Comparison of ENCODE assay signal across 7 cellular contexts in genomic region chr5:64767959-64768357, GRCh38. TPM values are rescaled to one million over a fixed set of nuclear protein-coding genes. Genes with fewer than 3 reads are reported as not detected.
DNase-seq lines count a peak whose midpoint lies in the region; ATAC-seq and TF ChIP-seq lines count a peak whose summit lies in the region.

No MANE protein-coding gene starts in this region.

- H3K9me3 ChIP-seq in PC-3 (ENCODE audit: low read length), result no peaks in the 10 kb centered on the region

- H3F3A ChIP-seq in PC-3 (ENCODE audit: low read length, unreplicated experiment), result peaks cover 3% of the 10 kb centered on the region

- 0 out of 2 replicates have a peak, but pooled peaks cover 5% of the 10 kb centered on the region for H4K20me1 ChIP-seq in PC-3 (ENCODE audit: low read length)

- no peak for DNase-seq in PC-3
- DNase-seq in central memory CD8-positive, alpha-beta T cell (ENCODE audit: low spot score in 2 of 2), result peak; percentile 12 to 13
- DNase-seq in lower leg skin (ENCODE audit: low spot score in 2 of 2), result no peak
- DNase-seq in substantia nigra (lab: John Stamatoyannopoulos, UW), result peak in 13 of 49 donors; percentile 2 to 46 (median 16)

- H3K9me3 Mint-ChIP-seq in central memory CD8-positive, alpha-beta T cell, result no peaks in the 10 kb centered on the region

- H2AFZ ChIP-seq in PC-3 (ENCODE audit: low read length), result peak overlapping the region; percentile 97

- intact Hi-C loops in PC-3 (cut with micrococcal nuclease) (no loop called here), lower leg skin (cut with DNase I; ENCODE audit: low total_unique reads) (no loop called here)

- no peak for TF ChIP-seq CTCF in PC-3 (conservative IDR thresholded peaks at IDR 0.05; ENCODE audit: low read depth, low read length)
- TF ChIP-seq CTCF in lower leg skin (IDR thresholded peaks at IDR 0.05), result no peak

- peak overlapping the region; percentile 94 for H3K4me2 ChIP-seq in PC-3 (ENCODE audit: low read length)

- peaks cover 84% of the 10 kb centered on the region for H3K79me2 ChIP-seq in PC-3 (ENCODE audit: low read length)

- peak overlapping the region; percentile 97 for H3K9ac ChIP-seq in PC-3 (ENCODE audit: low read length)

- ATAC-seq in GM18517 (IDR thresholded peaks at IDR 0.05; ENCODE audit: unreplicated experiment) (peak; percentile 4), HG02623 (IDR thresholded peaks at IDR 0.05; ENCODE audit: unreplicated experiment) (peak; percentile 4), PC-3 (peak; percentile 4), HG03097 (IDR thresholded peaks at IDR 0.05; ENCODE audit: low FRiP score, unreplicated experiment) (no peak)
- no peak for ATAC-seq in central memory CD8-positive, alpha-beta T cell (replicated peaks; ENCODE audit: extremely low read depth, poor library complexity, severe bottlenecking)

- POLR2A ChIA-PET in PC-3 (lab: Charles Lee; ENCODE audit: unreplicated experiment), result no interaction called here

- peak overlapping the region; percentile 98 for H3K27ac Mint-ChIP-seq in central memory CD8-positive, alpha-beta T cell (ENCODE audit: low read depth)

- H3K27me3 ChIP-seq in PC-3 (ENCODE audit: low read length), result no peaks in the 10 kb centered on the region

- TF ChIP-seq POLR2A in lower leg skin (IDR thresholded peaks at IDR 0.05), result no peak

- H3K27ac ChIP-seq in PC-3 (ENCODE audit: low read length) (peak overlapping the region; percentile 79), substantia nigra (ENCODE audit: low read depth, low read length, poor library complexity, severe bottlenecking) (peak overlapping the region; percentile 81)

- peaks cover 52% of the 10 kb centered on the region for H3K4me1 Mint-ChIP-seq in central memory CD8-positive, alpha-beta T cell

- CTCF ChIA-PET in PC-3 (lab: Charles Lee), result no interaction called here

- 0% methylated on average over 10 of the region's 10 CpGs for WGBS in lower leg skin, 2 donors

- 0 out of 2 replicates have a peak, but pooled peaks cover 3% of the 10 kb centered on the region for H3K36me3 ChIP-seq in PC-3 (ENCODE audit: low read depth, low read length)

- H3K9me2 ChIP-seq in PC-3 (replicated peaks; ENCODE audit: low read length), result no peaks in the 10 kb centered on the region

- peaks cover 15% of the 10 kb centered on the region for H3K36me3 Mint-ChIP-seq in central memory CD8-positive, alpha-beta T cell (ENCODE audit: insufficient read depth)

- no peaks in the 10 kb centered on the region for H3K27me3 Mint-ChIP-seq in central memory CD8-positive, alpha-beta T cell

- H3K4me3 ChIP-seq in PC-3 (ENCODE audit: low read length) (peak overlapping the region; percentile 96), lower leg skin (ENCODE audit: low read depth, poor library complexity, severe bottlenecking) (peak overlapping the region; percentile 71)

- peaks cover 45% of the 10 kb centered on the region for H3K4me1 ChIP-seq in PC-3 (ENCODE audit: insufficient read depth, low read length)

- H3K4me3 Mint-ChIP-seq in central memory CD8-positive, alpha-beta T cell, result peak overlapping the region; percentile 96

- TSS peak; percentile 56 for BruUV-seq in PC-3 (replicated peaks; lab: Mats Ljungman, UMichigan)

RNA-seq across cellular contexts. Expression of gene SREK1IP1, which starts 0.5 kb away (rescaled TPM):
- 3.0 and 6.4 TPM in 2 replicates for total RNA-seq in PC-3 (2014; rRNA removed)
- total RNA-seq in lower leg skin, result 10 to 100 TPM in 3 of 4 donors, 1 to 10 TPM in 1; 8.7 to 12.7 (median 11.8) TPM

RNA-seq across cellular contexts. Expression of gene CWC27, which starts 0.8 kb away (rescaled TPM):
- 12.6 and 14.7 TPM in 2 replicates for total RNA-seq in PC-3 (2014; rRNA removed)
- total RNA-seq in lower leg skin, result 10 to 100 TPM; 10.3 to 17.8 (median 13.7) TPM

Comparison
In these comparisons a context has a peak if more than half of its experiments do, and no peak if none do; other contexts are left out.
1. ATAC-seq: peak in GM18517 (single experiment), HG02623 (single experiment) and PC-3 (single experiment); none in central memory CD8-positive, alpha-beta T cell (single experiment) and HG03097 (single experiment).
2. DNase-seq: peak in central memory CD8-positive, alpha-beta T cell (2 of 2); none in PC-3 (single experiment) and lower leg skin (0 of 2).